Comparison of ENCODE assay signal across 8 cellular contexts in the genomic region with DNA sequence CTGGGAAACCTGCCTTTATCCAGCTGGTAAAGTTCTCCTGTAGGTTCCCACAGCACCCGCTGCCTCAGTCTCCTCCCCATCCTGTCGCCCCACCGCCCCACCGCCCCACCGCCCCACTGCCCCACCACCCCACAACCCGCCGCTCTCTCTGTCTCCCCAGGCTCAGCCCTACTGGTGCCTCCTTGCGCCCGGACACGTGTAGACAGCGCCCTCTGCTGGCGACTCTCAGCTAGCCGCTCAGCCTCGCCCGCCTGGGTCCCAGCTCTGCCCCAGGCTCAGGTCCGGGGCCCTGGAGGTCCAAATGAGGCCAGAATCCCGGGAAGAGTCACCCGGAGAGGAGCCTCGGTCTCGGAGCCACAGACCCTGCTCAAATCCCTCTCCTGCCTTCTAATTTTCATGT. TPM values are rescaled to one million over a fixed set of nuclear protein-coding genes. Genes with fewer than 3 reads are reported as not detected.
DNase-seq lines count a peak whose midpoint lies in the region; ATAC-seq and TF ChIP-seq lines count a peak whose summit lies in the region.
"Not testable (repeated sequence)": the region's sequence is repeated elsewhere in the genome, so short reads cannot be mapped to it uniquely, and the experiment has no call there.
"Had no signal": no experiment of that assay in that cellular context is flagged by ENCODE, and none has a peak within 500 bp of the region (broad histone marks: within the 10 kb centered on the region; RNA-seq: fewer than 3 reads in every experiment).

No MANE protein-coding gene starts in this region.

- H3K4me1 Mint-ChIP-seq in activated T-cell treated with anti-CD3 and anti-CD28 coated beads, Interleukin-2, amount 50 U/mL, for 72 hours (ENCODE audit: low read depth); natural killer cell: not testable (repeated sequence)

- H3K36me3 Mint-ChIP-seq in activated T-cell treated with anti-CD3 and anti-CD28 coated beads, Interleukin-2, amount 50 U/mL, for 72 hours (ENCODE audit: insufficient read depth in 2 of 2); natural killer cell: not testable (repeated sequence)

- not testable (repeated sequence) for H3K27ac Mint-ChIP-seq in activated T-cell treated with anti-CD3 and anti-CD28 coated beads, Interleukin-2, amount 50 U/mL, for 72 hours; natural killer cell

- H3K27me3 ChIP-seq in heart right ventricle = not testable (repeated sequence)

- intact Hi-C loops in heart right ventricle (cut with DNase I); natural killer cell (cut with micrococcal nuclease): not testable (repeated sequence)

- TF ChIP-seq CTCF in heart right ventricle (IDR thresholded peaks at IDR 0.05); natural killer cell (IDR thresholded peaks at IDR 0.05): not testable (repeated sequence)

- H3K27ac ChIP-seq in heart right ventricle = not testable (repeated sequence)

- not testable (repeated sequence) for DNase-seq in activated T-cell treated with anti-CD3 and anti-CD28 coated beads, Interleukin-2, amount 50 U/mL, for 72 hours; heart right ventricle; natural killer cell

- not testable (repeated sequence) for H3K36me3 ChIP-seq in heart right ventricle

- no CpG with 5 or more reads among the region's 20 CpGs for WGBS in heart right ventricle, 2 donors

- H3K9me3 Mint-ChIP-seq in activated T-cell treated with anti-CD3 and anti-CD28 coated beads, Interleukin-2, amount 50 U/mL, for 72 hours; natural killer cell: not testable (repeated sequence)

- not testable (repeated sequence) for H3K9me3 ChIP-seq in heart right ventricle

- ATAC-seq in GM18517 (IDR thresholded peaks at IDR 0.05; ENCODE audit: unreplicated experiment) (peak; percentile 73), GM19463 (IDR thresholded peaks at IDR 0.05; ENCODE audit: unreplicated experiment) (peak; percentile 68), HG02798 (IDR thresholded peaks at IDR 0.05; ENCODE audit: poor library complexity, unreplicated experiment) (peak; percentile 86), HG03565 (IDR thresholded peaks at IDR 0.05; ENCODE audit: unreplicated experiment) (peak; percentile 41), heart right ventricle (peak; percentile 92 to 98 (median 96)), natural killer cell (peak; percentile 94 to 100 (median 100))
- ATAC-seq in activated T-cell treated with anti-CD3 and anti-CD28 coated beads, Interleukin-2, amount 50 U/mL, for 72 hours (replicated peaks in 1 of 2) = peak; percentile 98 to 99

- H3K4me1 ChIP-seq in heart right ventricle = not testable (repeated sequence)

- H3K27me3 Mint-ChIP-seq in activated T-cell treated with anti-CD3 and anti-CD28 coated beads, Interleukin-2, amount 50 U/mL, for 72 hours (ENCODE audit: low read depth); natural killer cell (ENCODE audit: low read depth in 2 of 2): not testable (repeated sequence)

- not testable (repeated sequence) for H3K4me3 Mint-ChIP-seq in activated T-cell treated with anti-CD3 and anti-CD28 coated beads, Interleukin-2, amount 50 U/mL, for 72 hours; natural killer cell

- not testable (repeated sequence) for H3K4me3 ChIP-seq in heart right ventricle

RNA-seq across cellular contexts. Expression of a gene that starts 48.0 kb away (rescaled TPM):
- 1 to 10 TPM; 2.8 to 5.1 TPM for total RNA-seq in activated T-cell treated with anti-CD3 and anti-CD28 coated beads, Interleukin-2, amount 50 U/mL, for 72 hours
- total RNA-seq in heart right ventricle (1 to 10 TPM in 7 of 10 donors, under 1 TPM in 3; 0.53 to 2.9 (median 1.6) TPM), natural killer cell (1 to 10 TPM; 2.4 to 6.5 (median 4.3) TPM)
- polyA plus RNA-seq in heart right ventricle = 1 to 10 TPM in 1 of 2 donors, under 1 TPM in 1; 0.94 to 3.1 TPM
- total RNA-seq: epithelial cell of proximal tubule had no signal

Comparison
In these comparisons a context has a peak if more than half of its experiments do, and no peak if none do; other contexts are left out.
1. ATAC-seq: peak in every context shown above with its lines; median percentile 100 in natural killer cell; 98 in activated T-cell treated with anti-CD3 and anti-CD28 coated beads, Interleukin-2, amount 50 U/mL, for 72 hours; 96 in heart right ventricle; 86 in HG02798; 73 in GM18517; 68 in GM19463; 41 in HG03565.